ENCODE assay signal across 15 cellular contexts in genomic region chr10:42926831-42927230, GRCh38.
DNase-seq lines count a peak whose midpoint lies in the region; ATAC-seq, FAIRE-seq and TF ChIP-seq lines count a peak whose summit lies in the region.
"Had no signal": no experiment of that assay in that cellular context is flagged by ENCODE, and none has a peak within 500 bp of the region (broad histone marks: within the 10 kb centered on the region; RNA-seq: fewer than 3 reads in every experiment).

No MANE protein-coding gene starts in this region.

- no peak overlapping the region for H3K27ac Mint-ChIP-seq in endodermal cell
- no peak overlapping the region for H3K27ac Mint-ChIP-seq in naive thymus-derived CD4-positive, alpha-beta T cell
- H3K27ac Mint-ChIP-seq: activated T-helper 1 cell treated with anti-CD3 and anti-CD28 coated beads, Interleukin-12 subunit alpha, Interleukin-12 subunit beta, Interleukin-2, Interleukin-4 antibody, amounts not matched to agents 30 ng/mL and 10 ng/mL and 1 ng/mL, durations not matched to agents 14 hours and 24 hours and 36 hours; T-cell had no signal

- H3K4ac ChIP-seq in IMR-90 (ENCODE audit: low read depth, low read length), result no peak overlapping the region

- H4K20me1 ChIP-seq in IMR-90 (ENCODE audit: insufficient read depth, low read length) (no peaks in the 10 kb centered on the region), osteoblast (ENCODE audit: insufficient read depth, low read length) (no peaks in the 10 kb centered on the region)

- TF ChIP-seq POLR2A in IMR-90 (IDR thresholded peaks at IDR 0.05; ENCODE audit: low read depth, low read length), result no peak
- no peak for TF ChIP-seq POLR2A in erythroblast (IDR thresholded peaks at IDR 0.05; ENCODE audit: low read length)
- TF ChIP-seq POLR2A in GM12891 (IDR thresholded peaks at IDR 0.05; ENCODE audit: low read depth, low read length), result no peak

- no peak overlapping the region for H3K18ac ChIP-seq in IMR-90 (ENCODE audit: low read depth, low read length)

- no peak overlapping the region for H3K14ac ChIP-seq in IMR-90 (replicated peaks; ENCODE audit: low read depth, low read length)

- H2BK20ac ChIP-seq in IMR-90 (ENCODE audit: low read depth, low read length), result no peak overlapping the region

- H3K4me3 Mint-ChIP-seq in endodermal cell, result no peak overlapping the region
- no peak overlapping the region for H3K4me3 Mint-ChIP-seq in naive thymus-derived CD4-positive, alpha-beta T cell
- H3K4me3 Mint-ChIP-seq: activated T-helper 1 cell treated with anti-CD3 and anti-CD28 coated beads, Interleukin-12 subunit alpha, Interleukin-12 subunit beta, Interleukin-2, Interleukin-4 antibody, amounts not matched to agents 30 ng/mL and 10 ng/mL and 1 ng/mL, durations not matched to agents 14 hours and 24 hours and 36 hours; T-cell had no signal

- H3K9ac ChIP-seq in IMR-90 (ENCODE audit: low read depth, low read length) (no peak overlapping the region), endodermal cell (ENCODE audit: extremely low read depth, low read length, poor library complexity, severe bottlenecking) (no peak overlapping the region)

- H2BK15ac ChIP-seq in IMR-90 (ENCODE audit: low read depth, low read length), result no peak overlapping the region

- peaks cover 7% of the 10 kb centered on the region for H3K27me3 Mint-ChIP-seq in endodermal cell (ENCODE audit: insufficient read depth)
- peaks cover 7 to 30% (median 21%) of the 10 kb centered on the region in 5 donors for H3K27me3 Mint-ChIP-seq in naive thymus-derived CD4-positive, alpha-beta T cell

- no peak overlapping the region for H3K56ac ChIP-seq in IMR-90 (ENCODE audit: extremely low read depth, insufficient read depth, low read length)

- H3K9me1 ChIP-seq in IMR-90 (ENCODE audit: insufficient read depth, low read length), result no peaks in the 10 kb centered on the region

- H3K27me3 ChIP-seq in IMR-90 (ENCODE audit: control insufficient read depth, insufficient read depth, low read length) (peaks cover 6% of the 10 kb centered on the region), endodermal cell (ENCODE audit: control insufficient read depth, insufficient read depth, low read length, poor library complexity, severe bottlenecking) (no peaks in the 10 kb centered on the region), osteoblast (ENCODE audit: insufficient read depth, low read length) (peaks cover 3% of the 10 kb centered on the region)
- no peaks in the 10 kb centered on the region for H3K27me3 ChIP-seq in naive thymus-derived CD4-positive, alpha-beta T cell (ENCODE audit: control insufficient read depth in 2 of 2, insufficient read depth in 2 of 2, low read length in 2 of 2)

- WGBS in IMR-90 (ENCODE audit: extremely low coverage in 2 of 2, insufficient read length in 1 of 2), 2 experiments, result 0% methylated on average over 1 of the region's 6 CpGs; no CpG with 5 or more reads in 1 of the 2 experiments
- 33 to 38% methylated on average over 6 of the region's 6 CpGs for WGBS in endodermal cell (ENCODE audit: insufficient coverage in 1 of 2, insufficient read length in 1 of 2), 2 experiments

- no peaks in the 10 kb centered on the region for H3K79me2 ChIP-seq in osteoblast (ENCODE audit: insufficient read depth, low read length)

- TF ChIP-seq CTCF in IMR-90 (conservative IDR thresholded peaks at IDR 0.05; ENCODE audit: low read depth, low read length) (no peak), endodermal cell (conservative IDR thresholded peaks at IDR 0.05) (no peak), osteoblast (IDR thresholded peaks at IDR 0.05; ENCODE audit: extremely low read depth, low read depth, low read length) (no peak)

- DNase-seq in EL (peak; percentile 61), IMR-90 (no peak), endodermal cell (peak; percentile 86), osteoblast (ENCODE audit: insufficient read length, low spot score, missing footprints) (peak; percentile 90), erythroblast (lab: John Stamatoyannopoulos, UW) (no peak), GM12891 (ENCODE audit: insufficient read length, low spot score) (no peak), DMS79 (lab: John Stamatoyannopoulos, UW) (no peak)
- no peak for DNase-seq in naive thymus-derived CD4-positive, alpha-beta T cell
- DNase-seq: activated CD4-positive, alpha-beta T cell treated with anti-CD3 and anti-CD28 coated beads for 48 hours; NCI-H1930; right cardiac atrium; T-cell had no signal

- H3K79me1 ChIP-seq in IMR-90 (ENCODE audit: low read depth in 1 of 2, low read length in 2 of 2), result no peaks in the 10 kb centered on the region

- no peaks in the 10 kb centered on the region for H3K36me3 Mint-ChIP-seq in endodermal cell (ENCODE audit: low read depth)
- H3K36me3 Mint-ChIP-seq in naive thymus-derived CD4-positive, alpha-beta T cell, result peaks cover 0 to 4% (median 0%) of the 10 kb centered on the region in 5 donors
- H3K36me3 Mint-ChIP-seq: T-cell had no signal

- no peak overlapping the region for H3K4me2 ChIP-seq in IMR-90 (ENCODE audit: low read depth, low read length)
- no peak overlapping the region for H3K4me2 ChIP-seq in osteoblast (ENCODE audit: insufficient read depth, low read length)

- H3K4me1 Mint-ChIP-seq in endodermal cell, result peaks cover 4% of the 10 kb centered on the region
- no peaks in the 10 kb centered on the region for H3K4me1 Mint-ChIP-seq in naive thymus-derived CD4-positive, alpha-beta T cell
- H3K4me1 Mint-ChIP-seq: T-cell had no signal

- in situ Hi-C loops in IMR-90 (cut with MboI; ENCODE audit: low sequenced_read_pairs), result no loop called here

- no peak overlapping the region for H2AK9ac ChIP-seq in IMR-90 (replicated peaks; ENCODE audit: low read depth, low read length, poor library complexity)

- H2AK5ac ChIP-seq in IMR-90 (ENCODE audit: low read depth, low read length), result no peak overlapping the region

- intact Hi-C loops in IMR-90 (cut with micrococcal nuclease), result no loop called here
- intact Hi-C loops in naive thymus-derived CD4-positive, alpha-beta T cell (cut with micrococcal nuclease), result no loop called here

- no peak overlapping the region for H2BK5ac ChIP-seq in IMR-90 (ENCODE audit: low read depth, low read length, poor library complexity, severe bottlenecking)

- H3K4me3 ChIP-seq in IMR-90 (ENCODE audit: insufficient read depth, low read depth, low read length) (no peak overlapping the region), endodermal cell (ENCODE audit: low read length) (no peak overlapping the region), osteoblast (ENCODE audit: insufficient read depth, low read length) (no peak overlapping the region)
- H3K4me3 ChIP-seq in naive thymus-derived CD4-positive, alpha-beta T cell (ENCODE audit: low read length), result no peak overlapping the region
- H3K4me3 ChIP-seq: suprapubic skin had no signal

- H4K5ac ChIP-seq in IMR-90 (ENCODE audit: low read depth, low read length), result no peak overlapping the region

- no peak overlapping the region for H4K91ac ChIP-seq in IMR-90 (ENCODE audit: insufficient read depth, low read depth, low read length)

- no peaks in the 10 kb centered on the region for H3K9me3 Mint-ChIP-seq in endodermal cell
- H3K9me3 Mint-ChIP-seq in naive thymus-derived CD4-positive, alpha-beta T cell, result peaks cover 0 to 14% (median 7%) of the 10 kb centered on the region in 11 donors
- H3K9me3 Mint-ChIP-seq: activated T-helper 1 cell treated with anti-CD3 and anti-CD28 coated beads, Interleukin-12 subunit alpha, Interleukin-12 subunit beta, Interleukin-2, Interleukin-4 antibody, amounts not matched to agents 30 ng/mL and 10 ng/mL and 1 ng/mL, durations not matched to agents 14 hours and 24 hours and 36 hours had no signal

- H3K4me1 ChIP-seq in IMR-90 (ENCODE audit: control insufficient read depth, insufficient read depth, low read length), result no peaks in the 10 kb centered on the region
- no peaks in the 10 kb centered on the region for H3K4me1 ChIP-seq in endodermal cell (ENCODE audit: control insufficient read depth, insufficient read depth, low read length)
- H3K4me1 ChIP-seq in osteoblast (ENCODE audit: insufficient read depth, low read length), result peaks cover 3% of the 10 kb centered on the region
- H3K4me1 ChIP-seq in naive thymus-derived CD4-positive, alpha-beta T cell (ENCODE audit: control insufficient read depth in 2 of 2, insufficient read depth in 2 of 2, low read length in 2 of 2), result no peaks in the 10 kb centered on the region
- H3K4me1 ChIP-seq: suprapubic skin had no signal

- POLR2A ChIA-PET in IMR-90 (lab: Charles Lee; ENCODE audit: unreplicated experiment), result no interaction called here
- POLR2A ChIA-PET in naive thymus-derived CD4-positive, alpha-beta T cell (lab: Charles Lee), result no interaction called here

- ATAC-seq in IMR-90 (ENCODE audit: low read depth), result peak; percentile 24; the same call in 1 of the 2 replicates
- ATAC-seq in naive thymus-derived CD4-positive, alpha-beta T cell, result no peak
- ATAC-seq: T-cell had no signal

- no TSS peak for BruUV-seq in IMR-90 (replicated peaks; lab: Mats Ljungman, UMichigan)

- no peak overlapping the region for H3K23ac ChIP-seq in IMR-90 (ENCODE audit: low read depth, low read length)

- FAIRE-seq in GM12891 (lab: Jason Lieb, UNC), result no peak
- FAIRE-seq: D721Med had no signal

- dilution Hi-C loops in IMR-90 (cut with HindIII; ENCODE audit: low sequenced_read_pairs, unreplicated experiment), result no loop called here

- no peak for TF ChIP-seq RAD21 in IMR-90 (IDR thresholded peaks at IDR 0.05; ENCODE audit: low read length)

- H3K27ac ChIP-seq in IMR-90 (ENCODE audit: insufficient read depth, low read length) (no peak overlapping the region), endodermal cell (ENCODE audit: low read depth, low read length) (no peak overlapping the region), osteoblast (ENCODE audit: low read depth, low read length) (no peak overlapping the region)
- H3K27ac ChIP-seq in naive thymus-derived CD4-positive, alpha-beta T cell (ENCODE audit: low read depth, low read length), result no peak overlapping the region
- H3K27ac ChIP-seq: suprapubic skin had no signal

- CTCF ChIA-PET in IMR-90 (lab: Yijun Ruan, JAX), result no interaction called here
- CTCF ChIA-PET in naive thymus-derived CD4-positive, alpha-beta T cell (lab: Charles Lee), result no interaction called here

- no peak overlapping the region for H2BK120ac ChIP-seq in IMR-90 (ENCODE audit: low read depth, low read length)

- H4K8ac ChIP-seq in IMR-90 (ENCODE audit: low read depth in 2 of 2, low read length in 2 of 2), result no peak overlapping the region

- no peaks in the 10 kb centered on the region for H3K9me3 ChIP-seq in IMR-90 (ENCODE audit: control insufficient read depth, insufficient read depth, low read length)
- no peaks in the 10 kb centered on the region for H3K9me3 ChIP-seq in endodermal cell (ENCODE audit: control insufficient read depth, low read length)
- H3K9me3 ChIP-seq in osteoblast (ENCODE audit: low read depth, low read length), result no peaks in the 10 kb centered on the region
- no peaks in the 10 kb centered on the region for H3K9me3 ChIP-seq in naive thymus-derived CD4-positive, alpha-beta T cell (ENCODE audit: control insufficient read depth in 2 of 3, low read length in 3 of 3)
- H3K9me3 ChIP-seq: suprapubic skin had no signal

- H2AFZ ChIP-seq in IMR-90 (replicated peaks; ENCODE audit: low read length, poor library complexity), result no peak overlapping the region
- no peak overlapping the region for H2AFZ ChIP-seq in osteoblast (ENCODE audit: low read length)

- no peaks in the 10 kb centered on the region for H3K36me3 ChIP-seq in IMR-90 (ENCODE audit: control insufficient read depth, insufficient read depth, low read length)
- no peaks in the 10 kb centered on the region for H3K36me3 ChIP-seq in endodermal cell (ENCODE audit: control insufficient read depth, insufficient read depth, low read length)
- no peaks in the 10 kb centered on the region for H3K36me3 ChIP-seq in osteoblast (ENCODE audit: insufficient read depth, low read length)
- H3K36me3 ChIP-seq in naive thymus-derived CD4-positive, alpha-beta T cell (ENCODE audit: control insufficient read depth in 2 of 3, insufficient read depth in 3 of 3, low read length in 3 of 3), result no peaks in the 10 kb centered on the region
- H3K36me3 ChIP-seq: suprapubic skin had no signal

Comparison
In these comparisons a context has a peak if more than half of its experiments do, and no peak if none do; other contexts are left out.
1. DNase-seq: peak in EL (single experiment), endodermal cell (single experiment) and osteoblast (single experiment); none in IMR-90 (single experiment), erythroblast (0 of 2), naive thymus-derived CD4-positive, alpha-beta T cell (0 of 9), GM12891 (single experiment) and DMS79 (single experiment).